ENCODE assay signal across 1 cellular context in the genomic region with DNA sequence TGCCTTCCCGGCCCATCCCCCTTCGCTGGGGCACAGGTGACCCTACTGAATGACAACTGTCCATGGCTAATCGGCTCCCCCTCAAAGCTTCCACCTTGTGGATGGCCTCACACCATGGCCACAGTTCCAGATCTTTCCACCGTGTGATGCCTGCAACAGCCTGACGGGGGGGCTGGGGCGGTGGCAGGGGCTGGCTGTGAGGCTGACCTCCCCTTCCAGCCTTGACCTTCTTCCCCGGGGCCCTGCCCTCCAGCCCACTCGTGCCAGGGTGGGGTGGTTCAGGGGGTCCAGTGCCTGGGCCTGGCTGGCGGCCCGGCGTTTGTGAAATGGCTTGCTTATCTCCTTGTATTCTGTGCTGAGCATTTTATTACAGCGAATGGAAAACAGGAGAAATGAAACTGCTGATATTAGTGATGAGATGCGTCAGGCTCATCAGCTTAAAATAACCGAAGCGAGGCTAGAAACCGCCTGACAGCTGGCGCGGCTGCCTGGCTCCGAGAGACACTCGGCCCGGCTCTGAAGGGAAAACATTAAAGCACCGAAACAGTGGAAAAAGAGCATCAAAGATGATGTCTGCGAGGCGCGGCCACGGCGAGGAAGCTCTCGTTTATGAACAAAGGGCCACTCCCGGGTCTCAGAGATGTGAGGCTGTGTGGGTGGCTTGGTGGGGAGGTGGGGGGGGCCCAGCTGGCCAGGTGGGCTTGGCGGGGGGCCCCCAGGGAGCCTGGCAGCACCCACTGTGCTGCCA.
TF ChIP-seq lines count a peak whose summit lies in the region.

No MANE protein-coding gene starts in this region.

TF ChIP-seq in GM12878, 131 proteins besides CTCF, POLR2A, EP300 and RAD21 (continues in another document):
- TF ChIP-seq, protein P1, sequence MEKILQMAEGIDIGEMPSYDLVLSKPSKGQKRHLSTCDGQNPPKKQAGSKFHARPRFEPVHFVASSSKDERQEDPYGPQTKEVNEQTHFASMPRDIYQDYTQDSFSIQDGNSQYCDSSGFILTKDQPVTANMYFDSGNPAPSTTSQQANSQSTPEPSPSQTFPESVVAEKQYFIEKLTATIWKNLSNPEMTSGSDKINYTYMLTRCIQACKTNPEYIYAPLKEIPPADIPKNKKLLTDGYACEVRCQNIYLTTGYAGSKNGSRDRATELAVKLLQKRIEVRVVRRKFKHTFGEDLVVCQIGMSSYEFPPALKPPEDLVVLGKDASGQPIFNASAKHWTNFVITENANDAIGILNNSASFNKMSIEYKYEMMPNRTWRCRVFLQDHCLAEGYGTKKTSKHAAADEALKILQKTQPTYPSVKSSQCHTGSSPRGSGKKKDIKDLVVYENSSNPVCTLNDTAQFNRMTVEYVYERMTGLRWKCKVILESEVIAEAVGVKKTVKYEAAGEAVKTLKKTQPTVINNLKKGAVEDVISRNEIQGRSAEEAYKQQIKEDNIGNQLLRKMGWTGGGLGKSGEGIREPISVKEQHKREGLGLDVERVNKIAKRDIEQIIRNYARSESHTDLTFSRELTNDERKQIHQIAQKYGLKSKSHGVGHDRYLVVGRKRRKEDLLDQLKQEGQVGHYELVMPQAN (conservative IDR thresholded peaks at IDR 0.05) = no peak
- TF ChIP-seq NBN (IDR thresholded peaks at IDR 0.05) (peak; percentile 62; the same call in 1 of the 2 replicates), STAT3 (IDR thresholded peaks at IDR 0.05; ENCODE audit: low read depth, low read length) (no peak), RELA (IDR thresholded peaks at IDR 0.05; ENCODE audit: borderline replicate concordance, partially characterized antibody) (no peak), SRF (IDR thresholded peaks at IDR 0.05; ENCODE audit: low read depth in 2 of 2, low read length in 2 of 2) (no peak), RFX5 (IDR thresholded peaks at IDR 0.05; ENCODE audit: low read depth, low read length) (no peak), MTA3 (IDR thresholded peaks at IDR 0.05; ENCODE audit: borderline replicate concordance, low read length) (no peak; the same call in 1 of the 2 replicates), SMARCA5 (IDR thresholded peaks at IDR 0.05) (no peak; the same call in 1 of the 2 replicates), HDGF (IDR thresholded peaks at IDR 0.05) (no peak), PAX5 (IDR thresholded peaks at IDR 0.05; ENCODE audit: borderline replicate concordance, low read depth, low read length) (peak; percentile 78), KDM1A (IDR thresholded peaks at IDR 0.05; ENCODE audit: borderline replicate concordance) (no peak), NFYA (IDR thresholded peaks at IDR 0.05; ENCODE audit: borderline replicate concordance, low read depth, low read length) (no peak), BMI1 (IDR thresholded peaks at IDR 0.05; ENCODE audit: borderline replicate concordance) (no peak), CHD4 (IDR thresholded peaks at IDR 0.05) (no peak), SUZ12 (IDR thresholded peaks at IDR 0.05; ENCODE audit: unreplicated experiment) (no peak), PRDM15 (CRISPR knock-in tag; IDR thresholded peaks at IDR 0.05) (no peak), YBX1 (IDR thresholded peaks at IDR 0.05) (no peak), CREB1 (IDR thresholded peaks at IDR 0.05; ENCODE audit: low read depth) (peak; percentile 70), NFIC (IDR thresholded peaks at IDR 0.05; ENCODE audit: low read depth, low read length) (peak; percentile 81; the same call in 1 of the 2 replicates), SIN3A (IDR thresholded peaks at IDR 0.05; ENCODE audit: low read depth, low read length) (peak; percentile 68; the same call in 1 of the 2 replicates), ZNF622 (IDR thresholded peaks at IDR 0.05) (no peak), NRF1 (conservative IDR thresholded peaks at IDR 0.05; ENCODE audit: low read depth, low read length) (no peak), SPI1 (IDR thresholded peaks at IDR 0.05; ENCODE audit: borderline replicate concordance, insufficient read depth, low read depth, low read length) (peak; percentile 73; the same call in 1 of the 2 replicates), RAD51 (IDR thresholded peaks at IDR 0.05) (no peak), SP1 (IDR thresholded peaks at IDR 0.05; ENCODE audit: low read depth, low read length) (peak; percentile 41), ZNF207 (IDR thresholded peaks at IDR 0.05; ENCODE audit: borderline replicate concordance) (no peak), ZNF217 (IDR thresholded peaks at IDR 0.05) (no peak; the same call in 1 of the 2 replicates), CBFB (IDR thresholded peaks at IDR 0.05; ENCODE audit: low read depth) (no peak; the same call in 1 of the 2 replicates), KLF5 (IDR thresholded peaks at IDR 0.05; ENCODE audit: partially characterized antibody) (peak; percentile 68), CHD1 (IDR thresholded peaks at IDR 0.05; ENCODE audit: low read depth, low read length) (0 out of 2 replicates have a peak, but pooled peaks have one; percentile 49), MEF2A (IDR thresholded peaks at IDR 0.05; ENCODE audit: insufficient read depth, low read depth, low read length) (peak; percentile 76; the same call in 1 of the 2 replicates), CBX5 (IDR thresholded peaks at IDR 0.05; ENCODE audit: low read depth) (no peak), DPF2 (IDR thresholded peaks at IDR 0.05) (peak; percentile 84), ZNF24 (IDR thresholded peaks at IDR 0.05) (no peak), SMAD5 (IDR thresholded peaks at IDR 0.05; ENCODE audit: low read depth) (no peak), BHLHE40 (IDR thresholded peaks at IDR 0.05; ENCODE audit: borderline replicate concordance in 1 of 2, low read depth in 2 of 2, low read length in 1 of 2) (peak; percentile 25; a peak in 1 of 4 replicates), IKZF2 (IDR thresholded peaks at IDR 0.05) (peak; percentile 92 to 93), RUNX3 (IDR thresholded peaks at IDR 0.05; ENCODE audit: low read length) (peak; percentile 85), HCFC1 (IDR thresholded peaks at IDR 0.05; ENCODE audit: low read length) (no peak), SMAD1 (IDR thresholded peaks at IDR 0.05; ENCODE audit: low read depth, partially characterized antibody) (peak; percentile 24), RB1 (IDR thresholded peaks at IDR 0.05; ENCODE audit: borderline replicate concordance) (no peak), NR2F1 (conservative IDR thresholded peaks at IDR 0.05) (peak; percentile 93), MXI1 (IDR thresholded peaks at IDR 0.05; ENCODE audit: low read depth, low read length) (no peak)
- TF ChIP-seq, protein P2, sequence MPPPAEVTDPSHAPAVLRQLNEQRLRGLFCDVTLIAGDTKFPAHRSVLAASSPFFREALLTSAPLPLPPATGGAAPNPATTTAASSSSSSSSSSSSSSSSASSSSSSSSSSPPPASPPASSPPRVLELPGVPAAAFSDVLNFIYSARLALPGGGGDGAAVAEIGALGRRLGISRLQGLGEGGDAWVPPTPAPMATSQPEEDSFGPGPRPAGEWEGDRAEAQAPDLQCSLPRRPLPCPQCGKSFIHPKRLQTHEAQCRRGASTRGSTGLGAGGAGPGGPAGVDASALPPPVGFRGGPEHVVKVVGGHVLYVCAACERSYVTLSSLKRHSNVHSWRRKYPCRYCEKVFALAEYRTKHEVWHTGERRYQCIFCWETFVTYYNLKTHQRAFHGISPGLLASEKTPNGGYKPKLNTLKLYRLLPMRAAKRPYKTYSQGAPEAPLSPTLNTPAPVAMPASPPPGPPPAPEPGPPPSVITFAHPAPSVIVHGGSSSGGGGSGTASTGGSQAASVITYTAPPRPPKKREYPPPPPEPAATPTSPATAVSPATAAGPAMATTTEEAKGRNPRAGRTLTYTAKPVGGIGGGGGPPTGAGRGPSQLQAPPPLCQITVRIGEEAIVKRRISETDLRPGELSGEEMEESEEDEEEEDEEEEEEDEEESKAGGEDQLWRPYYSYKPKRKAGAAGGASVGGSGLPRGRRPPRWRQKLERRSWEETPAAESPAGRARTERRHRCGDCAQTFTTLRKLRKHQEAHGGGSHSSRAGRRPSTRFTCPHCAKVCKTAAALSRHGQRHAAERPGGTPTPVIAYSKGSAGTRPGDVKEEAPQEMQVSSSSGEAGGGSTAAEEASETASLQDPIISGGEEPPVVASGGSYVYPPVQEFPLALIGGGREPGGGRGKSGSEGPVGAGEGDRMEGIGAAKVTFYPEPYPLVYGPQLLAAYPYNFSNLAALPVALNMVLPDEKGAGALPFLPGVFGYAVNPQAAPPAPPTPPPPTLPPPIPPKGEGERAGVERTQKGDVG (CRISPR knock-in tag; IDR thresholded peaks at IDR 0.05) = no peak
- TF ChIP-seq, protein P3, sequence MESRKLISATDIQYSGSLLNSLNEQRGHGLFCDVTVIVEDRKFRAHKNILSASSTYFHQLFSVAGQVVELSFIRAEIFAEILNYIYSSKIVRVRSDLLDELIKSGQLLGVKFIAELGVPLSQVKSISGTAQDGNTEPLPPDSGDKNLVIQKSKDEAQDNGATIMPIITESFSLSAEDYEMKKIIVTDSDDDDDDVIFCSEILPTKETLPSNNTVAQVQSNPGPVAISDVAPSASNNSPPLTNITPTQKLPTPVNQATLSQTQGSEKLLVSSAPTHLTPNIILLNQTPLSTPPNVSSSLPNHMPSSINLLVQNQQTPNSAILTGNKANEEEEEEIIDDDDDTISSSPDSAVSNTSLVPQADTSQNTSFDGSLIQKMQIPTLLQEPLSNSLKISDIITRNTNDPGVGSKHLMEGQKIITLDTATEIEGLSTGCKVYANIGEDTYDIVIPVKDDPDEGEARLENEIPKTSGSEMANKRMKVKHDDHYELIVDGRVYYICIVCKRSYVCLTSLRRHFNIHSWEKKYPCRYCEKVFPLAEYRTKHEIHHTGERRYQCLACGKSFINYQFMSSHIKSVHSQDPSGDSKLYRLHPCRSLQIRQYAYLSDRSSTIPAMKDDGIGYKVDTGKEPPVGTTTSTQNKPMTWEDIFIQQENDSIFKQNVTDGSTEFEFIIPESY (IDR thresholded peaks at IDR 0.05) = no peak
- TF ChIP-seq, protein P4, sequence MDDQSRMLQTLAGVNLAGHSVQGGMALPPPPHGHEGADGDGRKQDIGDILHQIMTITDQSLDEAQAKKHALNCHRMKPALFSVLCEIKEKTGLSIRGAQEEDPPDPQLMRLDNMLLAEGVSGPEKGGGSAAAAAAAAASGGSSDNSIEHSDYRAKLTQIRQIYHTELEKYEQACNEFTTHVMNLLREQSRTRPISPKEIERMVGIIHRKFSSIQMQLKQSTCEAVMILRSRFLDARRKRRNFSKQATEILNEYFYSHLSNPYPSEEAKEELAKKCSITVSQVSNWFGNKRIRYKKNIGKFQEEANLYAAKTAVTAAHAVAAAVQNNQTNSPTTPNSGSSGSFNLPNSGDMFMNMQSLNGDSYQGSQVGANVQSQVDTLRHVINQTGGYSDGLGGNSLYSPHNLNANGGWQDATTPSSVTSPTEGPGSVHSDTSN (IDR thresholded peaks at IDR 0.05; ENCODE audit: insufficient replicate concordance, low read depth, low read length) = peak; percentile 44
- TF ChIP-seq, protein P5, sequence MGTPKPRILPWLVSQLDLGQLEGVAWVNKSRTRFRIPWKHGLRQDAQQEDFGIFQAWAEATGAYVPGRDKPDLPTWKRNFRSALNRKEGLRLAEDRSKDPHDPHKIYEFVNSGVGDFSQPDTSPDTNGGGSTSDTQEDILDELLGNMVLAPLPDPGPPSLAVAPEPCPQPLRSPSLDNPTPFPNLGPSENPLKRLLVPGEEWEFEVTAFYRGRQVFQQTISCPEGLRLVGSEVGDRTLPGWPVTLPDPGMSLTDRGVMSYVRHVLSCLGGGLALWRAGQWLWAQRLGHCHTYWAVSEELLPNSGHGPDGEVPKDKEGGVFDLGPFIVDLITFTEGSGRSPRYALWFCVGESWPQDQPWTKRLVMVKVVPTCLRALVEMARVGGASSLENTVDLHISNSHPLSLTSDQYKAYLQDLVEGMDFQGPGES (IDR thresholded peaks at IDR 0.05) = no peak
- TF ChIP-seq, protein P6, sequence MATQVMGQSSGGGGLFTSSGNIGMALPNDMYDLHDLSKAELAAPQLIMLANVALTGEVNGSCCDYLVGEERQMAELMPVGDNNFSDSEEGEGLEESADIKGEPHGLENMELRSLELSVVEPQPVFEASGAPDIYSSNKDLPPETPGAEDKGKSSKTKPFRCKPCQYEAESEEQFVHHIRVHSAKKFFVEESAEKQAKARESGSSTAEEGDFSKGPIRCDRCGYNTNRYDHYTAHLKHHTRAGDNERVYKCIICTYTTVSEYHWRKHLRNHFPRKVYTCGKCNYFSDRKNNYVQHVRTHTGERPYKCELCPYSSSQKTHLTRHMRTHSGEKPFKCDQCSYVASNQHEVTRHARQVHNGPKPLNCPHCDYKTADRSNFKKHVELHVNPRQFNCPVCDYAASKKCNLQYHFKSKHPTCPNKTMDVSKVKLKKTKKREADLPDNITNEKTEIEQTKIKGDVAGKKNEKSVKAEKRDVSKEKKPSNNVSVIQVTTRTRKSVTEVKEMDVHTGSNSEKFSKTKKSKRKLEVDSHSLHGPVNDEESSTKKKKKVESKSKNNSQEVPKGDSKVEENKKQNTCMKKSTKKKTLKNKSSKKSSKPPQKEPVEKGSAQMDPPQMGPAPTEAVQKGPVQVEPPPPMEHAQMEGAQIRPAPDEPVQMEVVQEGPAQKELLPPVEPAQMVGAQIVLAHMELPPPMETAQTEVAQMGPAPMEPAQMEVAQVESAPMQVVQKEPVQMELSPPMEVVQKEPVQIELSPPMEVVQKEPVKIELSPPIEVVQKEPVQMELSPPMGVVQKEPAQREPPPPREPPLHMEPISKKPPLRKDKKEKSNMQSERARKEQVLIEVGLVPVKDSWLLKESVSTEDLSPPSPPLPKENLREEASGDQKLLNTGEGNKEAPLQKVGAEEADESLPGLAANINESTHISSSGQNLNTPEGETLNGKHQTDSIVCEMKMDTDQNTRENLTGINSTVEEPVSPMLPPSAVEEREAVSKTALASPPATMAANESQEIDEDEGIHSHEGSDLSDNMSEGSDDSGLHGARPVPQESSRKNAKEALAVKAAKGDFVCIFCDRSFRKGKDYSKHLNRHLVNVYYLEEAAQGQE (IDR thresholded peaks at IDR 0.05; ENCODE audit: low read depth, low read length) = no peak
